11 cellular contexts compared by ENCODE assay signal in genomic region chr9:33884856-33885701, GRCh38.
DNase-seq lines count a peak whose midpoint lies in the region; ATAC-seq lines count a peak whose summit lies in the region.
"Had no signal": no experiment of that assay in that cellular context is flagged by ENCODE, and none has a peak within 500 bp of the region (broad histone marks: within the 10 kb centered on the region; RNA-seq: fewer than 3 reads in every experiment).

No MANE protein-coding gene starts in this region.

- POLR2A ChIA-PET in activated CD4-positive, alpha-beta memory T cell treated with anti-CD3 and anti-CD28 coated beads for 36 hours (lab: Charles Lee): no interaction called here

- H3K27ac Mint-ChIP-seq in activated CD4-positive, alpha-beta memory T cell treated with anti-CD3 and anti-CD28 coated beads for 36 hours: no peak overlapping the region
- H3K27ac Mint-ChIP-seq: activated CD4-positive, alpha-beta T cell treated with anti-CD3 and anti-CD28 coated beads for 36 hours had no signal

- peaks cover 21% of the 10 kb centered on the region for H3K4me1 ChIP-seq in adipocyte (ENCODE audit: control insufficient read depth, insufficient read depth, low read length)

- peaks cover 2% of the 10 kb centered on the region for H3K36me3 Mint-ChIP-seq in activated CD4-positive, alpha-beta memory T cell treated with anti-CD3 and anti-CD28 coated beads for 36 hours

- no peak for ATAC-seq in HG03196 (IDR thresholded peaks at IDR 0.05; ENCODE audit: unreplicated experiment)
- ATAC-seq in GM18907 (IDR thresholded peaks at IDR 0.05; ENCODE audit: unreplicated experiment): no peak
- ATAC-seq: activated CD4-positive, alpha-beta T cell treated with anti-CD3 and anti-CD28 coated beads for 36 hours; gastroesophageal sphincter; GM12878 had no signal

- intact Hi-C loops in activated CD4-positive, alpha-beta memory T cell treated with anti-CD3 and anti-CD28 coated beads for 36 hours (cut with micrococcal nuclease): loop anchor here (5.0 kb wide), 1 partner anchor 48 kb away; no protein-coding TSS in a partner anchor

- no peaks in the 10 kb centered on the region for H3K27me3 Mint-ChIP-seq in activated CD4-positive, alpha-beta memory T cell treated with anti-CD3 and anti-CD28 coated beads for 36 hours
- H3K27me3 Mint-ChIP-seq: activated CD4-positive, alpha-beta T cell treated with anti-CD3 and anti-CD28 coated beads for 36 hours had no signal

- peaks cover 7% of the 10 kb centered on the region for H3K36me3 ChIP-seq in adipocyte (ENCODE audit: control insufficient read depth, insufficient read depth, low read length, severe bottlenecking)

- no peak overlapping the region for H3K4me3 Mint-ChIP-seq in activated CD4-positive, alpha-beta memory T cell treated with anti-CD3 and anti-CD28 coated beads for 36 hours
- H3K4me3 Mint-ChIP-seq: activated CD4-positive, alpha-beta T cell treated with anti-CD3 and anti-CD28 coated beads for 36 hours had no signal

- CTCF ChIA-PET in activated CD4-positive, alpha-beta memory T cell treated with anti-CD3 and anti-CD28 coated beads for 36 hours (lab: Charles Lee): interaction anchor here (1.0 to 1.2 kb wide), 2 partner anchors 71 to 189 kb away, joined by 3 to 7 read pairs; no protein-coding TSS in a partner anchor

- H3K9me3 ChIP-seq in adipocyte (ENCODE audit: control insufficient read depth, low read length): no peaks in the 10 kb centered on the region
- H3K9me3 ChIP-seq: gastroesophageal sphincter had no signal

- peaks cover 40% of the 10 kb centered on the region for H3K4me1 Mint-ChIP-seq in activated CD4-positive, alpha-beta memory T cell treated with anti-CD3 and anti-CD28 coated beads for 36 hours (ENCODE audit: low read depth)

- H3K9me3 Mint-ChIP-seq in activated CD4-positive, alpha-beta memory T cell treated with anti-CD3 and anti-CD28 coated beads for 36 hours: no peaks in the 10 kb centered on the region

- H3K9ac ChIP-seq in adipocyte (ENCODE audit: low read length): no peak overlapping the region

- H3K4me3 ChIP-seq in adipocyte (ENCODE audit: low read length): no peak overlapping the region
- H3K4me3 ChIP-seq: gastroesophageal sphincter, GM12878 had no signal

- H3K27me3 ChIP-seq in adipocyte (replicated peaks; ENCODE audit: control insufficient read depth, insufficient read depth, low read length): no peaks in the 10 kb centered on the region
- H3K27me3 ChIP-seq: gastroesophageal sphincter had no signal

- DNase-seq in COLO668 (lab: John Stamatoyannopoulos, UW; ENCODE audit: unreplicated experiment): peak; percentile 12
- peak; percentile 18 for DNase-seq in LHCN-M2 (ENCODE audit: low read depth)
- peak; percentile 50 for DNase-seq in adipocyte (ENCODE audit: low read depth)
- peak; percentile 79 to 92 for DNase-seq in lung microvascular endothelial cell (ENCODE audit: low read depth in 2 of 2)
- DNase-seq in HuH-7.5 (ENCODE audit: low spot score): no peak
- no peak for DNase-seq in activated CD4-positive, alpha-beta memory T cell treated with anti-CD3 and anti-CD28 coated beads for 36 hours
- DNase-seq: activated CD4-positive, alpha-beta T cell treated with anti-CD3 and anti-CD28 coated beads for 36 hours had no signal

Comparison
In these comparisons a context has a peak if more than half of its experiments do, and no peak if none do; other contexts are left out.
1. DNase-seq: peak in COLO668 (single experiment), LHCN-M2 (single experiment), adipocyte (single experiment) and lung microvascular endothelial cell (2 of 2); none in HuH-7.5 (single experiment) and activated CD4-positive, alpha-beta memory T cell treated with anti-CD3 and anti-CD28 coated beads for 36 hours (single experiment).